Comparison of ENCODE assay signal across 8 cellular contexts in genomic region chr4:67575232-67575888, GRCh38. TPM values are rescaled to one million over a fixed set of nuclear protein-coding genes. Genes with fewer than 3 reads are reported as not detected.
DNase-seq lines count a peak whose midpoint lies in the region; ATAC-seq and TF ChIP-seq lines count a peak whose summit lies in the region.

No MANE protein-coding gene starts in this region.

- in situ Hi-C loops in GM13977 (cut with MboI; ENCODE audit: low pct_unique_long_range_greater_than_20kb, low sequenced_read_pairs, unreplicated experiment): no loop called here
- in situ Hi-C loops in KBM-7 (cut with MboI; ENCODE audit: low pct_unique_long_range_greater_than_20kb, low sequenced_read_pairs): no loop called here

- no peak overlapping the region for H2AFZ ChIP-seq in trophoblast cell (ENCODE audit: insufficient read depth, low read length, poor library complexity)

- H2BK12ac ChIP-seq in trophoblast cell (ENCODE audit: low read length): no peak overlapping the region

- H4K8ac ChIP-seq in trophoblast cell (ENCODE audit: low read depth, low read length): no peak overlapping the region

- no peak overlapping the region for H3K4me2 ChIP-seq in trophoblast cell (ENCODE audit: low read length)

- H3K9me3 ChIP-seq in T-helper 17 cell (ENCODE audit: control insufficient read depth, low read length, poor library complexity, severe bottlenecking) (no peaks in the 10 kb centered on the region), trophoblast cell (ENCODE audit: insufficient read depth, low read depth, low read length) (no peaks in the 10 kb centered on the region), esophagus squamous epithelium (no peaks in the 10 kb centered on the region)

- TF ChIP-seq CTCF in GM13977 (IDR thresholded peaks at IDR 0.05; ENCODE audit: extremely low read depth, insufficient read depth, missing control alignments) (no peak), esophagus squamous epithelium (IDR thresholded peaks at IDR 0.05) (no peak)

- WGBS in trophoblast cell (ENCODE audit: extremely low coverage, insufficient coverage, insufficient read length): no CpG with 5 or more reads among the region's 9 CpGs
- WGBS in esophagus squamous epithelium, 2 donors: 63 to 68% methylated on average over 9 of the region's 9 CpGs

- no peaks in the 10 kb centered on the region for H3K36me3 ChIP-seq in trophoblast cell (ENCODE audit: control insufficient read depth in 1 of 2, insufficient read depth in 2 of 2, low read length in 2 of 2)
- no peaks in the 10 kb centered on the region for H3K36me3 ChIP-seq in esophagus squamous epithelium

- peaks cover 0 to 5% of the 10 kb centered on the region in 2 donors for H3K9me3 Mint-ChIP-seq in stimulated activated naive B cell treated with anti-CD40 and anti-IgM and Interleukin-4, amounts not matched to agents 10 μg/mL and 1 μg/mL and 100 μg/mL, for 72 hours

- H3K27me3 ChIP-seq in trophoblast cell (ENCODE audit: insufficient read depth, low read length) (no peaks in the 10 kb centered on the region), esophagus squamous epithelium (no peaks in the 10 kb centered on the region)

- no peak for TF ChIP-seq POLR2A in esophagus squamous epithelium (IDR thresholded peaks at IDR 0.05)

- H3K36me3 Mint-ChIP-seq in T-helper 17 cell (ENCODE audit: low read depth): no peaks in the 10 kb centered on the region
- peaks cover 28 to 45% of the 10 kb centered on the region in 2 donors for H3K36me3 Mint-ChIP-seq in stimulated activated naive B cell treated with anti-CD40 and anti-IgM and Interleukin-4, amounts not matched to agents 10 μg/mL and 1 μg/mL and 100 μg/mL, for 72 hours

- no peak overlapping the region for H3K4me3 ChIP-seq in trophoblast cell (ENCODE audit: low read depth, low read length)
- H3K4me3 ChIP-seq in esophagus squamous epithelium: no peak overlapping the region

- H3K79me2 ChIP-seq in trophoblast cell (ENCODE audit: control insufficient read depth, insufficient read depth, low read length, poor library complexity): no peaks in the 10 kb centered on the region

- H3K79me1 ChIP-seq in trophoblast cell (ENCODE audit: low read length): no peaks in the 10 kb centered on the region

- H3K18ac ChIP-seq in trophoblast cell (ENCODE audit: low read length): no peak overlapping the region

- no peak overlapping the region for H3K9ac ChIP-seq in trophoblast cell (ENCODE audit: low read length)

- peak overlapping the region; percentile 47 for H3K4me3 Mint-ChIP-seq in T-helper 17 cell
- H3K4me3 Mint-ChIP-seq in stimulated activated naive B cell treated with anti-CD40 and anti-IgM and Interleukin-4, amounts not matched to agents 10 μg/mL and 1 μg/mL and 100 μg/mL, for 72 hours: peak overlapping the region; percentile 60 to 71

- H2BK5ac ChIP-seq in trophoblast cell (ENCODE audit: low read depth, low read length, poor library complexity): no peak overlapping the region

- H3K27ac Mint-ChIP-seq in T-helper 17 cell: peak overlapping the region; percentile 81
- H3K27ac Mint-ChIP-seq in stimulated activated naive B cell treated with anti-CD40 and anti-IgM and Interleukin-4, amounts not matched to agents 10 μg/mL and 1 μg/mL and 100 μg/mL, for 72 hours: peak overlapping the region; percentile 90

- H3K14ac ChIP-seq in trophoblast cell (ENCODE audit: low read length): no peak overlapping the region

- ATAC-seq in GM21717 (IDR thresholded peaks at IDR 0.05; ENCODE audit: unreplicated experiment) (peak; percentile 92), T-helper 17 cell (peak; percentile 73)
- peak; percentile 95 to 96 for ATAC-seq in stimulated activated naive B cell treated with anti-CD40 and anti-IgM and Interleukin-4, amounts not matched to agents 10 μg/mL and 1 μg/mL and 100 μg/mL, for 72 hours (replicated peaks)

- intact Hi-C loops in esophagus squamous epithelium (cut with DNase I): no loop called here

- H3K27ac ChIP-seq in trophoblast cell (ENCODE audit: low read depth, low read length) (no peak overlapping the region), esophagus squamous epithelium (no peak overlapping the region)

- peak; percentile 48 for DNase-seq in GM13977 (ENCODE audit: low spot score)
- DNase-seq in KBM-7: peak; percentile 82
- no peak for DNase-seq in T-helper 17 cell
- peak; percentile 35 for DNase-seq in stimulated activated naive B cell treated with anti-CD40 and anti-IgM and Interleukin-4, amounts not matched to agents 10 μg/mL and 1 μg/mL and 100 μg/mL, for 72 hours
- no peak for DNase-seq in trophoblast cell
- DNase-seq in HuH-7 (ENCODE audit: low spot score): no peak
- no peak for DNase-seq in esophagus squamous epithelium (lab: John Stamatoyannopoulos, UW)

- no peak overlapping the region for H2AK5ac ChIP-seq in trophoblast cell (ENCODE audit: low read length)

- H3K27me3 Mint-ChIP-seq in T-helper 17 cell: no peaks in the 10 kb centered on the region
- H3K27me3 Mint-ChIP-seq in stimulated activated naive B cell treated with anti-CD40 and anti-IgM and Interleukin-4, amounts not matched to agents 10 μg/mL and 1 μg/mL and 100 μg/mL, for 72 hours: no peaks in the 10 kb centered on the region

- no peak overlapping the region for H3K23ac ChIP-seq in trophoblast cell (ENCODE audit: low read length)

- no peak overlapping the region for H2BK120ac ChIP-seq in trophoblast cell (ENCODE audit: insufficient read depth, low read length, poor library complexity)

- H3K4me1 ChIP-seq in trophoblast cell (ENCODE audit: control insufficient read depth in 1 of 2, insufficient read depth in 2 of 2, low read length in 2 of 2): no peaks in the 10 kb centered on the region
- peaks cover 0 to 2% (median 0%) of the 10 kb centered on the region in 3 donors for H3K4me1 ChIP-seq in esophagus squamous epithelium

- no peak overlapping the region for H3K4ac ChIP-seq in trophoblast cell (ENCODE audit: low read depth, low read length)

- H4K12ac ChIP-seq in trophoblast cell (ENCODE audit: low read depth, low read length): no peak overlapping the region

- no peak overlapping the region for H4K91ac ChIP-seq in trophoblast cell (ENCODE audit: low read depth, low read length)

- peaks cover 10% of the 10 kb centered on the region for H3K4me1 Mint-ChIP-seq in T-helper 17 cell
- peaks cover 44 to 57% of the 10 kb centered on the region in 2 donors for H3K4me1 Mint-ChIP-seq in stimulated activated naive B cell treated with anti-CD40 and anti-IgM and Interleukin-4, amounts not matched to agents 10 μg/mL and 1 μg/mL and 100 μg/mL, for 72 hours

RNA-seq across cellular contexts. Expression of gene STAP1, which starts 16.8 kb away (rescaled TPM):
- total RNA-seq in T-helper 17 cell: 1 to 10 TPM in 1 of 2 donors, under 1 TPM in 1; 0.50 to 4.1 TPM
- not detected in 2 replicates for polyA plus RNA-seq in trophoblast cell (2013)
- 1 to 10 TPM in 1 of 4 donors, not detected in 3; 1.7 TPM for total RNA-seq in esophagus squamous epithelium

RNA-seq across cellular contexts. Expression of gene CENPC, which starts 30.1 kb away (rescaled TPM):
- total RNA-seq in T-helper 17 cell (100 to 1,000 TPM in 1 of 2 donors, 10 to 100 TPM in 1; 90.0 to 105 TPM), esophagus squamous epithelium (10 to 100 TPM; 11.8 to 30.1 (median 16.5) TPM)
- polyA plus RNA-seq in trophoblast cell (2013): 10.2 and 10.4 TPM in 2 replicates

Comparison
In these comparisons a context has a peak if more than half of its experiments do, and no peak if none do; other contexts are left out.
1. DNase-seq: peak in GM13977 (single experiment), KBM-7 (single experiment) and stimulated activated naive B cell treated with anti-CD40 and anti-IgM and Interleukin-4, amounts not matched to agents 10 μg/mL and 1 μg/mL and 100 μg/mL, for 72 hours (single experiment); none in T-helper 17 cell (0 of 3), trophoblast cell (0 of 2), HuH-7 (single experiment) and esophagus squamous epithelium (single experiment).
2. Peak in every context shown above with its lines, with median percentiles within 50 percentile points of each other: ATAC-seq.